21 cellular contexts compared by ENCODE assay signal in genomic region chr2:235045973-235046343, GRCh38.
DNase-seq lines count a peak whose midpoint lies in the region; ATAC-seq and TF ChIP-seq lines count a peak whose summit lies in the region.
"Had no signal": no experiment of that assay in that cellular context is flagged by ENCODE, and none has a peak within 500 bp of the region (broad histone marks: within the 10 kb centered on the region; RNA-seq: fewer than 3 reads in every experiment).

No MANE protein-coding gene starts in this region.

- no peak for TF ChIP-seq CTCF in type B pancreatic cell (conservative IDR thresholded peaks at IDR 0.05)

- H3K27me3 Mint-ChIP-seq in activated T-helper 17 cell treated with anti-CD3 and anti-CD28 coated beads, Interleukin-2, amount 50 U/mL, for 72 hours: peaks cover 9% of the 10 kb centered on the region
- H3K27me3 Mint-ChIP-seq in naive thymus-derived CD8-positive, alpha-beta T cell: peaks cover 0 to 25% (median 17%) of the 10 kb centered on the region in 5 donors
- no peaks in the 10 kb centered on the region for H3K27me3 Mint-ChIP-seq in type B pancreatic cell

- H3K4me1 Mint-ChIP-seq in activated T-helper 17 cell treated with anti-CD3 and anti-CD28 coated beads, Interleukin-2, amount 50 U/mL, for 72 hours: peaks cover 5% of the 10 kb centered on the region
- peaks cover 7 to 45% (median 12%) of the 10 kb centered on the region in 4 donors for H3K4me1 Mint-ChIP-seq in naive thymus-derived CD8-positive, alpha-beta T cell
- peaks cover 25% of the 10 kb centered on the region for H3K4me1 Mint-ChIP-seq in type B pancreatic cell (ENCODE audit: unreplicated experiment)

- H3K4me3 Mint-ChIP-seq in activated T-helper 17 cell treated with anti-CD3 and anti-CD28 coated beads, Interleukin-2, amount 50 U/mL, for 72 hours: peak overlapping the region; percentile 34
- peak overlapping the region in 7 of 10 donors; percentile 1 to 62 (median 48) for H3K4me3 Mint-ChIP-seq in naive thymus-derived CD8-positive, alpha-beta T cell
- H3K4me3 Mint-ChIP-seq in type B pancreatic cell: no peak overlapping the region
- H3K4me3 Mint-ChIP-seq: activated CD4-positive, alpha-beta T cell treated with anti-CD3 and anti-CD28 coated beads for 36 hours; nephron had no signal

- DNase-seq in activated effector memory CD4-positive, alpha-beta T cell treated with anti-CD3 and anti-CD28 coated beads, Interleukin-2, amount 50 U/mL, for 16 hours: peak; percentile 45
- DNase-seq in activated effector memory CD4-positive, alpha-beta T cell treated with Interleukin-2 at 50 U/mL for 16 hours: no peak
- no peak for DNase-seq in naive thymus-derived CD8-positive, alpha-beta T cell
- DNase-seq in type B pancreatic cell (ENCODE audit: extremely low spot score, unreplicated experiment): no peak
- no peak for DNase-seq in stimulated activated CD4-positive, alpha-beta T cell treated with anti-CD3 and anti-CD28 coated beads, Interleukin-1b, Interleukin-23, amount 100 ng/mL, for 48 hours
- DNase-seq: activated CD4-positive, alpha-beta T cell treated with anti-CD3 and anti-CD28 coated beads for 36 hours; adrenal gland; BE2C; caudate nucleus; DMS 273 treated with DMSO at 0.1 percent for 48 hours; erythroblast; foreskin melanocyte; NCI-H1436 treated with DMSO at 0.1 percent for 48 hours; NCI-H526; Right ventricle myocardium superior; stimulated activated CD4-positive, alpha-beta T cell treated with anti-CD3 and anti-CD28 coated beads, Interleukin-2, amount 100 ng/mL, for 48 hours had no signal

- ATAC-seq in activated T-helper 17 cell treated with anti-CD3 and anti-CD28 coated beads, Interleukin-2, amount 50 U/mL, for 72 hours (replicated peaks): no peak
- ATAC-seq in naive thymus-derived CD8-positive, alpha-beta T cell: no peak
- no peak for ATAC-seq in GM19351 (IDR thresholded peaks at IDR 0.05; ENCODE audit: unreplicated experiment)
- ATAC-seq in HG03175 (IDR thresholded peaks at IDR 0.05; ENCODE audit: unreplicated experiment): no peak
- ATAC-seq: activated CD4-positive, alpha-beta T cell treated with anti-CD3 and anti-CD28 coated beads for 36 hours had no signal

- no peaks in the 10 kb centered on the region for H3K9me3 Mint-ChIP-seq in activated T-helper 17 cell treated with anti-CD3 and anti-CD28 coated beads, Interleukin-2, amount 50 U/mL, for 72 hours
- H3K9me3 Mint-ChIP-seq in naive thymus-derived CD8-positive, alpha-beta T cell: peaks cover 0 to 3% (median 0%) of the 10 kb centered on the region in 9 donors
- no peaks in the 10 kb centered on the region for H3K9me3 Mint-ChIP-seq in type B pancreatic cell
- H3K9me3 Mint-ChIP-seq: activated T-helper 2 cell treated with anti-CD3 and anti-CD28 coated beads, Interferon-gamma antibody, Interleukin-2, Interleukin-4, amounts not matched to agents 10 μg/mL and 5 μg/mL and 100 μg/mL, durations not matched to agents 14 hours and 24 hours and 36 hours; nephron had no signal

- no peak overlapping the region for H3K27ac Mint-ChIP-seq in activated T-helper 17 cell treated with anti-CD3 and anti-CD28 coated beads, Interleukin-2, amount 50 U/mL, for 72 hours
- H3K27ac Mint-ChIP-seq in naive thymus-derived CD8-positive, alpha-beta T cell: peak overlapping the region in 3 of 10 donors; percentile 59 to 85 (median 64)
- peak overlapping the region; percentile 84 for H3K27ac Mint-ChIP-seq in type B pancreatic cell
- H3K27ac Mint-ChIP-seq: activated CD4-positive, alpha-beta T cell treated with anti-CD3 and anti-CD28 coated beads for 36 hours; activated T-helper 2 cell treated with anti-CD3 and anti-CD28 coated beads, Interferon-gamma antibody, Interleukin-2, Interleukin-4, amounts not matched to agents 10 μg/mL and 5 μg/mL and 100 μg/mL, durations not matched to agents 14 hours and 24 hours and 36 hours had no signal

- POLR2A ChIA-PET in naive thymus-derived CD8-positive, alpha-beta T cell (lab: Charles Lee): no interaction called here

- no peaks in the 10 kb centered on the region for H3K36me3 Mint-ChIP-seq in activated T-helper 17 cell treated with anti-CD3 and anti-CD28 coated beads, Interleukin-2, amount 50 U/mL, for 72 hours (ENCODE audit: low read depth)
- H3K36me3 Mint-ChIP-seq in naive thymus-derived CD8-positive, alpha-beta T cell: no peaks in the 10 kb centered on the region
- peaks cover 40% of the 10 kb centered on the region for H3K36me3 Mint-ChIP-seq in type B pancreatic cell
